Comparison of ENCODE assay signal across 11 cellular contexts in genomic region chr6:146851837-146852236, GRCh38.
DNase-seq lines count a peak whose midpoint lies in the region; ATAC-seq and TF ChIP-seq lines count a peak whose summit lies in the region.
"Had no signal": no experiment of that assay in that cellular context is flagged by ENCODE, and none has a peak within 500 bp of the region (broad histone marks: within the 10 kb centered on the region; RNA-seq: fewer than 3 reads in every experiment).

No MANE protein-coding gene starts in this region.

- H3K27me3 Mint-ChIP-seq in activated naive CD8-positive, alpha-beta T cell treated with anti-CD3 and anti-CD28 coated beads for 36 hours, result no peaks in the 10 kb centered on the region

- H3K4me1 Mint-ChIP-seq in activated naive CD8-positive, alpha-beta T cell treated with anti-CD3 and anti-CD28 coated beads for 36 hours, result peaks cover 30% of the 10 kb centered on the region

- peak overlapping the region; percentile 73 for H3K27ac Mint-ChIP-seq in activated naive CD8-positive, alpha-beta T cell treated with anti-CD3 and anti-CD28 coated beads for 36 hours

- ATAC-seq in HG03442 (IDR thresholded peaks at IDR 0.05; ENCODE audit: unreplicated experiment) (no peak), GM21423 (IDR thresholded peaks at IDR 0.05; ENCODE audit: unreplicated experiment) (no peak)

- H3K9me3 Mint-ChIP-seq in activated naive CD8-positive, alpha-beta T cell treated with anti-CD3 and anti-CD28 coated beads for 36 hours, result peaks cover 10% of the 10 kb centered on the region

- H3K4me3 Mint-ChIP-seq in activated naive CD8-positive, alpha-beta T cell treated with anti-CD3 and anti-CD28 coated beads for 36 hours, result no peak overlapping the region

- peaks cover 28% of the 10 kb centered on the region for H3K36me3 Mint-ChIP-seq in activated naive CD8-positive, alpha-beta T cell treated with anti-CD3 and anti-CD28 coated beads for 36 hours

- DNase-seq in AG10803 (ENCODE audit: low read depth), result peak; percentile 91
- DNase-seq in HT1080 (ENCODE audit: low read depth), result peak; percentile 93
- DNase-seq in activated naive CD8-positive, alpha-beta T cell treated with anti-CD3 and anti-CD28 coated beads for 36 hours, result peak; percentile 37
- DNase-seq in iris pigment epithelial cell (ENCODE audit: low read depth), result peak; percentile 97
- DNase-seq in COLO668 (lab: John Stamatoyannopoulos, UW; ENCODE audit: unreplicated experiment), result no peak
- DNase-seq in ecto neural progenitor cell (ENCODE audit: low spot score), result no peak
- DNase-seq: activated gamma-delta T cell, Calu3, NCI-H1092 had no signal

- TF ChIP-seq CTCF in AG10803 (conservative IDR thresholded peaks at IDR 0.05; ENCODE audit: low read length), result no peak

- no peak overlapping the region for H3K4me3 ChIP-seq in AG10803 (ENCODE audit: low read length)

Comparison
In these comparisons a context has a peak if more than half of its experiments do, and no peak if none do; other contexts are left out.
1. DNase-seq: peak in AG10803 (single experiment), HT1080 (single experiment), activated naive CD8-positive, alpha-beta T cell treated with anti-CD3 and anti-CD28 coated beads for 36 hours (single experiment) and iris pigment epithelial cell (single experiment); none in COLO668 (single experiment) and ecto neural progenitor cell (single experiment).